ENCODE assay signal across 19 cellular contexts in genomic region chr13:27636624-27637288, GRCh38. TPM values are rescaled to one million over a fixed set of nuclear protein-coding genes. Genes with fewer than 3 reads are reported as not detected.
DNase-seq lines count a peak whose midpoint lies in the region; ATAC-seq and TF ChIP-seq lines count a peak whose summit lies in the region.
"Had no signal": no experiment of that assay in that cellular context is flagged by ENCODE, and none has a peak within 500 bp of the region (broad histone marks: within the 10 kb centered on the region; RNA-seq: fewer than 3 reads in every experiment).

No MANE protein-coding gene starts in this region.

- no peak for TF ChIP-seq CTCF in mammary epithelial cell (conservative IDR thresholded peaks at IDR 0.05 in 1 of 2, IDR thresholded peaks at IDR 0.05 in 1 of 2; ENCODE audit: extremely low read depth in 1 of 2, insufficient read depth in 1 of 2, low read depth in 1 of 2, low read length in 2 of 2)
- no peak for TF ChIP-seq CTCF in breast epithelium (IDR thresholded peaks at IDR 0.05)
- no peak for TF ChIP-seq CTCF in esophagus muscularis mucosa (IDR thresholded peaks at IDR 0.05)
- TF ChIP-seq CTCF in Caco-2 (IDR thresholded peaks at IDR 0.05; ENCODE audit: insufficient read depth in 1 of 2, low read depth in 1 of 2, low read length in 1 of 2, severe bottlenecking in 1 of 2, unreplicated experiment in 1 of 2) = no peak

- no peak overlapping the region for H2AFZ ChIP-seq in mammary epithelial cell (ENCODE audit: low read depth, low read length)

- H3K4me1 Mint-ChIP-seq in Caco-2 (ENCODE audit: low read depth, unreplicated experiment) = no peaks in the 10 kb centered on the region

- no peaks in the 10 kb centered on the region for H4K20me1 ChIP-seq in mammary epithelial cell (ENCODE audit: insufficient read depth, low read length)

- H3K4me3 ChIP-seq in mammary epithelial cell (replicated peaks in 1 of 3; ENCODE audit: insufficient read depth in 1 of 3, low read depth in 2 of 3, low read length in 3 of 3) = no peak overlapping the region
- H3K4me3 ChIP-seq in breast epithelium = no peak overlapping the region
- H3K4me3 ChIP-seq in SK-N-MC = no peak overlapping the region
- no peak overlapping the region for H3K4me3 ChIP-seq in esophagus muscularis mucosa
- H3K4me3 ChIP-seq in Caco-2 (ENCODE audit: low read depth, low read length) = no peak overlapping the region
- H3K4me3 ChIP-seq: prostate gland, vagina had no signal

- H3K27me3 ChIP-seq in mammary epithelial cell (ENCODE audit: insufficient read depth, low read length) (no peaks in the 10 kb centered on the region), breast epithelium (no peaks in the 10 kb centered on the region), esophagus muscularis mucosa (no peaks in the 10 kb centered on the region), Caco-2 (replicated peaks; ENCODE audit: control insufficient read depth, insufficient read depth, low read length) (no peaks in the 10 kb centered on the region)
- H3K27me3 ChIP-seq: vagina had no signal

- POLR2A ChIA-PET in Caco-2 (lab: Charles Lee) = no interaction called here

- no TSS peak for BruUV-seq in mammary epithelial cell (replicated peaks; lab: Mats Ljungman, UMichigan)
- no TSS peak for BruUV-seq in Caco-2 (replicated peaks; lab: Mats Ljungman, UMichigan)

- 14% methylated on average over 6 of the region's 6 CpGs for WGBS in mammary epithelial cell (ENCODE audit: low coverage, missing lambda C conversion rate)
- 47% methylated on average over 6 of the region's 6 CpGs for WGBS in esophagus muscularis mucosa

- intact Hi-C loops in mammary epithelial cell (cut with micrococcal nuclease) (no loop called here), breast epithelium (cut with DNase I; ENCODE audit: low total_unique reads) (no loop called here), esophagus muscularis mucosa (cut with DNase I) (no loop called here), Caco-2 (cut with micrococcal nuclease; ENCODE audit: unreplicated experiment) (no loop called here)

- TF ChIP-seq EP300 in esophagus muscularis mucosa (IDR thresholded peaks at IDR 0.05) = no peak

- no peak for TF ChIP-seq POLR2A in breast epithelium (IDR thresholded peaks at IDR 0.05)
- no peak for TF ChIP-seq POLR2A in esophagus muscularis mucosa (IDR thresholded peaks at IDR 0.05; ENCODE audit: low read depth)

- peaks cover 68% of the 10 kb centered on the region for H3K79me2 ChIP-seq in mammary epithelial cell (ENCODE audit: insufficient read depth, low read length)

- no peak overlapping the region for H3K27ac Mint-ChIP-seq in Caco-2 (ENCODE audit: unreplicated experiment)

- no peaks in the 10 kb centered on the region for H3K9me3 ChIP-seq in mammary epithelial cell (replicated peaks; ENCODE audit: insufficient read depth, low read length)
- no peaks in the 10 kb centered on the region for H3K9me3 ChIP-seq in breast epithelium
- no peaks in the 10 kb centered on the region for H3K9me3 ChIP-seq in SK-N-MC (ENCODE audit: low read depth, low read length)
- no peaks in the 10 kb centered on the region for H3K9me3 ChIP-seq in esophagus muscularis mucosa
- no peaks in the 10 kb centered on the region for H3K9me3 ChIP-seq in Caco-2
- H3K9me3 ChIP-seq: prostate gland, vagina had no signal

- H3K36me3 Mint-ChIP-seq in Caco-2 (ENCODE audit: insufficient read depth, unreplicated experiment) = no peaks in the 10 kb centered on the region

- peak overlapping the region; percentile 23 for H3K4me2 ChIP-seq in mammary epithelial cell (ENCODE audit: insufficient read depth, low read depth, low read length)

- H3K4me1 ChIP-seq in mammary epithelial cell (ENCODE audit: insufficient read depth, low read length) (peaks cover 44% of the 10 kb centered on the region), breast epithelium (peaks cover 0 to 19% of the 10 kb centered on the region in 2 donors), esophagus muscularis mucosa (peaks cover 14 to 76% (median 66%) of the 10 kb centered on the region in 4 donors), Caco-2 (no peaks in the 10 kb centered on the region)
- H3K4me1 ChIP-seq: prostate gland had no signal

- no peaks in the 10 kb centered on the region for H3K9me3 Mint-ChIP-seq in Caco-2 (ENCODE audit: unreplicated experiment)

- H3K4me3 Mint-ChIP-seq in Caco-2 (ENCODE audit: unreplicated experiment) = no peak overlapping the region

- H3K9ac ChIP-seq in mammary epithelial cell (ENCODE audit: insufficient read depth, low read length) (no peak overlapping the region), SK-N-MC (ENCODE audit: insufficient read length) (no peak overlapping the region)

- H3K36me3 ChIP-seq in mammary epithelial cell (ENCODE audit: insufficient read depth, low read length) (no peaks in the 10 kb centered on the region), breast epithelium (no peaks in the 10 kb centered on the region), SK-N-MC (ENCODE audit: insufficient read depth, low read length) (peaks cover 20% of the 10 kb centered on the region), esophagus muscularis mucosa (no peaks in the 10 kb centered on the region), Caco-2 (ENCODE audit: control insufficient read depth, insufficient read depth, low read length) (no peaks in the 10 kb centered on the region)
- H3K36me3 ChIP-seq: prostate gland, vagina had no signal

- no peak for ATAC-seq in HG03354 (IDR thresholded peaks at IDR 0.05; ENCODE audit: poor library complexity, severe bottlenecking, unreplicated experiment)
- ATAC-seq: Right ventricle myocardium inferior had no signal

- peak; percentile 57 for DNase-seq in mammary epithelial cell
- no peak for DNase-seq in breast epithelium (ENCODE audit: low spot score in 2 of 2)
- DNase-seq in SK-N-MC (ENCODE audit: low read depth, low spot score) = no peak
- no peak for DNase-seq in esophagus muscularis mucosa (ENCODE audit: extremely low spot score)
- no peak for DNase-seq in Caco-2
- no peak for DNase-seq in HCEC 1CT
- DNase-seq in iPS-NIHi7 (ENCODE audit: extremely low spot score) = no peak
- DNase-seq: activated T-cell treated with anti-CD3 and anti-CD28 coated beads for 4 hours; AML-193; anterior cingulate cortex; DMS79 treated with DMSO at 0.1 percent for 48 hours; MM.1S; NCI-H524; stimulated activated CD4-positive, alpha-beta T cell treated with anti-CD3 and anti-CD28 coated beads, Interleukin-2, amount 100 ng/mL, for 48 hours; WERI-Rb-1 had no signal

- CTCF ChIA-PET in mammary epithelial cell (lab: Charles Lee; ENCODE audit: low non-redundant PET) = interaction anchor here (0.6 kb wide), 2 partner anchors 17 to 87 kb away, joined by 3 to 4 read pairs; no protein-coding TSS in a partner anchor
- CTCF ChIA-PET in Caco-2 (lab: Charles Lee) = no interaction called here

- in situ Hi-C loops in mammary epithelial cell (cut with MboI; ENCODE audit: low sequenced_read_pairs in 2 of 2) = no loop called here

- H3K27ac ChIP-seq in mammary epithelial cell (ENCODE audit: insufficient read depth, low read depth, low read length) = peak overlapping the region; percentile 32
- H3K27ac ChIP-seq in breast epithelium = no peak overlapping the region
- H3K27ac ChIP-seq in SK-N-MC = 0 out of 2 replicates have a peak overlapping the region, but pooled peaks have one; percentile 5
- peak overlapping the region; percentile 63 to 74 (median 68) for H3K27ac ChIP-seq in esophagus muscularis mucosa (replicated peaks in 1 of 4)
- H3K27ac ChIP-seq: vagina, WERI-Rb-1 had no signal

- H3K27me3 Mint-ChIP-seq in Caco-2 (ENCODE audit: insufficient read depth, unreplicated experiment) = no peaks in the 10 kb centered on the region

- dilution Hi-C loops in mammary epithelial cell (cut with HindIII; ENCODE audit: low sequenced_read_pairs) = no loop called here

RNA-seq across cellular contexts. Expression of gene POLR1D, which starts 15.1 kb away (rescaled TPM):
- total RNA-seq in mammary epithelial cell (100 to 1,000 TPM in 1 of 2 donors, 10 to 100 TPM in 1; 89.0 to 140 TPM), breast epithelium (100 to 1,000 TPM; 103 to 130 (median 115) TPM), esophagus muscularis mucosa (100 to 1,000 TPM; 110 to 148 (median 124) TPM), Caco-2 (2022) (198 and 201 TPM in 2 replicates)
- 134 TPM for polyA plus RNA-seq in mammary epithelial cell
- polyA minus RNA-seq in mammary epithelial cell = 75.5 TPM

RNA-seq across cellular contexts. Expression of gene LNX2, which starts 16.4 kb away (rescaled TPM):
- 10 to 100 TPM; 16.1 to 26.3 TPM for total RNA-seq in mammary epithelial cell
- 10.0 TPM for polyA plus RNA-seq in mammary epithelial cell
- 24.8 TPM for polyA minus RNA-seq in mammary epithelial cell
- total RNA-seq in breast epithelium = 10 to 100 TPM in 2 of 3 donors, 1 to 10 TPM in 1; 5.9 to 19.3 (median 19.2) TPM
- total RNA-seq in esophagus muscularis mucosa = 10 to 100 TPM; 10.2 to 14.1 (median 12.8) TPM
- 23.8 and 24.4 TPM in 2 replicates for total RNA-seq in Caco-2 (2022)

Comparison
In these comparisons a context has a peak if more than half of its experiments do, and no peak if none do; other contexts are left out.
1. H3K27ac ChIP-seq: peak in mammary epithelial cell (single experiment), SK-N-MC (single experiment) and esophagus muscularis mucosa (4 of 4); none in breast epithelium (0 of 2).